ENCODE assay signal across 8 cellular contexts in the genomic region with DNA sequence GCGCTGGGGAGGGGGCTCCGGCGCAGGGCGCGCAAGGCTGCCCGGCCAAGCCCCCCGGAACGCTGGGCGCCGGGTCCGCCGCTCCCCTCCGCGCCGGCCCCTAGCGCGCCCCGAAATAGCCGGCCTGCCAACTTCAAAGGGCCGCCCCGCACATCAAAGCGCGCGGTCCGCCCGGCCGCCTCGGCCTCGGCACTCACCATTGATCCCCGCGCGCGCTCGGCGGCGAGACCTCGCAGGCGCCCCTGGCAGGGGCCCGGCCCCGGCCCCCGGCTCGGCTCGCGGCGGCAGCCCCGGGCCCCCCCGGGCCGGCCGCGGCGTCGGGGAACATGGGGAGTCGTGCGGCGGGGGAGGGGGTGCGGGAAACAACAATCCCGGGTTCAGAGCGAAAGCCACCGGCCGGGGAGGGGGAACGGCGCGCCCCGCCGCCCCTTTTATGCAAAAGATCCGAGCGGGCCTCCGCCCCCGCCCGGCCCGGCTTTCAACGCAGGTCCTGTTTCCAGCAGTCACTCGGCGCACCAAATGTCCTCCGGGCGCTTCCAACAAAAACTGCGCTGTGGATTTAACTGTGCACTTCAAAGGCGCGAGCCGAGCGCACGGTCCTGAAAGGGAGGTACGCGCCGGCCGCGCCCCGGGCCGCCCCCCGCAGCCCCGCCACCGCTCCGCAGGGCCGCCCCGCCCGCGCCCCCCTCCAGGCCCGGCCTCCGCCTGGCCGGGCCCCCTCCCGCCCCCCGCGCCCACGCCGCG. TPM values are rescaled to one million over a fixed set of nuclear protein-coding genes. Genes with fewer than 3 reads are reported as not detected.
DNase-seq lines count a peak whose midpoint lies in the region; ATAC-seq and TF ChIP-seq lines count a peak whose summit lies in the region.

No MANE protein-coding gene starts in this region.

- H3K27ac ChIP-seq in DND-41 (ENCODE audit: low read length) (peak overlapping the region; percentile 60; the same call in 1 of the 2 replicates), cingulate gyrus (ENCODE audit: low read depth, low read length) (peak overlapping the region; percentile 69)

- peaks cover 10% of the 10 kb centered on the region for H3K27me3 ChIP-seq in DND-41 (ENCODE audit: insufficient read depth, low read length, poor library complexity)

- no peak overlapping the region for H3K27ac Mint-ChIP-seq in activated CD4-positive, alpha-beta T cell treated with anti-CD3 and anti-CD28 coated beads, Interleukin-2, amount 10 ng/mL, durations not matched to agents 24 days and 14 days

- ATAC-seq in DND-41 (ENCODE audit: insufficient read depth, low read depth) (peak; percentile 50), HG02759 (IDR thresholded peaks at IDR 0.05; ENCODE audit: unreplicated experiment) (peak; percentile 42), HG03460 (IDR thresholded peaks at IDR 0.05; ENCODE audit: unreplicated experiment) (no peak)

- H3K36me3 Mint-ChIP-seq in activated CD4-positive, alpha-beta T cell treated with anti-CD3 and anti-CD28 coated beads, Interleukin-2, amount 10 ng/mL, durations not matched to agents 24 days and 14 days (ENCODE audit: low read depth) = peaks cover 3% of the 10 kb centered on the region

- TF ChIP-seq CTCF in DND-41 (IDR thresholded peaks at IDR 0.05; ENCODE audit: borderline replicate concordance, extremely low read depth, low read length, poor library complexity, severe bottlenecking) = no peak

- peak overlapping the region; percentile 95 for H3K4me2 ChIP-seq in DND-41 (ENCODE audit: insufficient read depth, low read length)

- H3K4me1 ChIP-seq in DND-41 (ENCODE audit: insufficient read depth, low read length) = peaks cover 36% of the 10 kb centered on the region

- peak overlapping the region; percentile 75 to 81; a peak in 3 of 4 replicates for H3K4me3 ChIP-seq in DND-41 (ENCODE audit: low read depth in 1 of 2, low read length in 2 of 2)

- peak overlapping the region; percentile 72 for H3K9ac ChIP-seq in DND-41 (ENCODE audit: low read depth, low read length)

- H3K9me3 Mint-ChIP-seq in activated CD4-positive, alpha-beta T cell treated with anti-CD3 and anti-CD28 coated beads, Interleukin-2, amount 10 ng/mL, durations not matched to agents 24 days and 14 days = no peaks in the 10 kb centered on the region

- H4K20me1 ChIP-seq in DND-41 (ENCODE audit: insufficient read depth, low read length) = peaks cover 33% of the 10 kb centered on the region

- H3K9me3 ChIP-seq in DND-41 (ENCODE audit: insufficient read depth, low read length, severe bottlenecking) = no peaks in the 10 kb centered on the region

- 0 out of 2 replicates have a peak, but pooled peaks cover 2% of the 10 kb centered on the region for H3K79me2 ChIP-seq in DND-41 (ENCODE audit: insufficient read depth, low read length)

- H3K4me3 Mint-ChIP-seq in activated CD4-positive, alpha-beta T cell treated with anti-CD3 and anti-CD28 coated beads, Interleukin-2, amount 10 ng/mL, durations not matched to agents 24 days and 14 days = peak overlapping the region; percentile 61

- H3K27me3 Mint-ChIP-seq in activated CD4-positive, alpha-beta T cell treated with anti-CD3 and anti-CD28 coated beads, Interleukin-2, amount 10 ng/mL, durations not matched to agents 24 days and 14 days = peaks cover 17% of the 10 kb centered on the region

- H2AFZ ChIP-seq in DND-41 (ENCODE audit: low read depth, low read length) = peak overlapping the region; percentile 90

- peaks cover 28% of the 10 kb centered on the region for H3K4me1 Mint-ChIP-seq in activated CD4-positive, alpha-beta T cell treated with anti-CD3 and anti-CD28 coated beads, Interleukin-2, amount 10 ng/mL, durations not matched to agents 24 days and 14 days

- H3K36me3 ChIP-seq in DND-41 (ENCODE audit: insufficient read depth, low read length) = peaks cover 8% of the 10 kb centered on the region; the same call in 1 of the 2 replicates

- intact Hi-C loops in activated CD4-positive, alpha-beta T cell treated with anti-CD3 and anti-CD28 coated beads, Interleukin-2, amount 10 ng/mL, durations not matched to agents 24 days and 14 days (cut with micrococcal nuclease) = no loop called here

- DNase-seq in DND-41 (peak; percentile 88), NCI-H2196 treated with DMSO at 0.1 percent for 48 hours (lab: John Stamatoyannopoulos, UW; ENCODE audit: unreplicated experiment) (peak; percentile 14), kidney tubule cell (ENCODE audit: low spot score) (peak; percentile 82)
- DNase-seq in activated CD4-positive, alpha-beta T cell treated with anti-CD3 and anti-CD28 coated beads, Interleukin-2, amount 10 ng/mL, durations not matched to agents 24 days and 14 days = peak; percentile 92
- peak; percentile 85 for DNase-seq in stimulated activated CD4-positive, alpha-beta T cell treated with anti-CD3 and anti-CD28 coated beads, Interleukin-15, amount 100 ng/mL, for 24 hours

RNA-seq across cellular contexts. Expression of a gene that starts 0.6 kb away (rescaled TPM):
- total RNA-seq in activated CD4-positive, alpha-beta T cell treated with anti-CD3 and anti-CD28 coated beads, Interleukin-2, amount 10 ng/mL, durations not matched to agents 24 days and 14 days = 4.8 and 5.2 TPM in 2 replicates

Comparison
In these comparisons a context has a peak if more than half of its experiments do, and no peak if none do; other contexts are left out.
1. DNase-seq: peak in every context shown above with its lines; median percentile 92 in activated CD4-positive, alpha-beta T cell treated with anti-CD3 and anti-CD28 coated beads, Interleukin-2, amount 10 ng/mL, durations not matched to agents 24 days and 14 days; 88 in DND-41; 85 in stimulated activated CD4-positive, alpha-beta T cell treated with anti-CD3 and anti-CD28 coated beads, Interleukin-15, amount 100 ng/mL, for 24 hours; 82 in kidney tubule cell; 14 in NCI-H2196 treated with DMSO at 0.1 percent for 48 hours.